In the genomic region with DNA sequence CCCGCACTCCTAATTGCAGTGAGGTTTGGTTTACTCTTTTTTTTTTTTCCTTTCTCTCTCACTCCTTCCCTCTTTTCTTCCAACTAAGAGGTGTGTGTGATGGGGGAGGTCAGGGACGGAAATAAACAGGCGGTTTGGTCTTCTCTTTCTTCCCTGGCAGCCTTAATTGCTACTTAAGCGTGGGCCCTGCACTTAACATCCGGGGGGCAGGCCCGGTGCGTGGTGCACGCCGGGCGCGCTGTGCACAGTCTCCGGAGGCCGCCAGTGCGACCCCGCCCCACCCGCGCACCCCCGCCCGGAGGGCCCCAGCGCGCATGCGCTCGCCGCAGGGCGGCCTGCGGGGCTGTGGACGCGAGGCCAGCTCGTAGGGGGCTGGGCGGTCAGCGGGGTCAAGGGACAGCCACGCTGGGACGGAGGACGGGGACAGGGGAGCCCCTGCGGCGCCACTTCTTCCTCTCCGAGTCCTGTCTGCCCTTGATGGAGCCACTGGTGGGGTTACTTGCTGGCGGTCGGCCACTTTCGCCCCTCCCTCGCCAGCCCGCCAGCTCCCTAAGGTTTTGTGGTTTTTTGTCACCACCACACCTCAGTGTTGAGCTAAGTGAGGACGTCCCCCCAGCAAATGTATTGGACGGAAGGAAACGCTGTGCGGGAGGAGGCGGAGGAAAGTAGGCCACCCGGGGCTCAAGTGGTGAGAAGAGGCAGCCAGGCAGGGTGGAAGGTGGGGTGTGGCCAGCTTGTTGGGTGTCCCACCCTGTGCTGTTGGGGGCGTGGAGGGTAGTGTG, we compare ENCODE assay signal across 8 cellular contexts.
A peak's percentile ranks its signal among the peaks of the same experiment; 100 is the strongest.
DNase-seq lines count a peak whose midpoint lies in the region; ATAC-seq and TF ChIP-seq lines count a peak whose summit lies in the region.

No MANE protein-coding gene starts in this region.

- TF ChIP-seq CTCF in esophagus squamous epithelium (IDR thresholded peaks at IDR 0.05) (no peak), nephron progenitor cell (IDR thresholded peaks at IDR 0.05) (no peak)

- no peaks in the 10 kb centered on the region for H3K36me3 Mint-ChIP-seq in nephron progenitor cell (ENCODE audit: low read depth)

- H3K27me3 Mint-ChIP-seq in nephron progenitor cell (ENCODE audit: low read depth, poor library complexity), result peaks cover 76% of the 10 kb centered on the region
- H3K27me3 Mint-ChIP-seq in stimulated activated naive CD8-positive, alpha-beta T cell treated with anti-CD3 and anti-CD28 coated beads, Interleukin-15, amount 100 ng/mL, for 72 hours, result no peaks in the 10 kb centered on the region

- peaks cover 0 to 67% (median 0%) of the 10 kb centered on the region in 4 donors for H3K27me3 ChIP-seq in esophagus squamous epithelium

- peak overlapping the region; percentile 78 for H3K4me3 Mint-ChIP-seq in nephron progenitor cell
- H3K4me3 Mint-ChIP-seq in stimulated activated naive CD8-positive, alpha-beta T cell treated with anti-CD3 and anti-CD28 coated beads, Interleukin-15, amount 100 ng/mL, for 72 hours, result peak overlapping the region; percentile 91 to 94

- H3K27ac Mint-ChIP-seq in nephron progenitor cell, result peak overlapping the region; percentile 73
- H3K27ac Mint-ChIP-seq in stimulated activated naive CD8-positive, alpha-beta T cell treated with anti-CD3 and anti-CD28 coated beads, Interleukin-15, amount 100 ng/mL, for 72 hours, result peak overlapping the region; percentile 97 to 98

- DNase-seq in ELF-1 (ENCODE audit: low read depth, low spot score), result peak; percentile 61
- peak; percentile 95 for DNase-seq in NCI-H774 (lab: John Stamatoyannopoulos, UW)
- DNase-seq in activated T-cell treated with anti-CD3 and anti-CD28 coated beads for 4 hours, result peak; percentile 61
- no peak for DNase-seq in esophagus squamous epithelium (lab: John Stamatoyannopoulos, UW)
- DNase-seq in nephron progenitor cell, result peak; percentile 86
- DNase-seq in stimulated activated naive CD8-positive, alpha-beta T cell treated with anti-CD3 and anti-CD28 coated beads, Interleukin-15, amount 100 ng/mL, for 72 hours, result peak; percentile 86 to 88
- no peak for DNase-seq in SW 1271 (lab: John Stamatoyannopoulos, UW)

- peaks cover 54% of the 10 kb centered on the region for H3K4me1 Mint-ChIP-seq in nephron progenitor cell
- H3K4me1 Mint-ChIP-seq in stimulated activated naive CD8-positive, alpha-beta T cell treated with anti-CD3 and anti-CD28 coated beads, Interleukin-15, amount 100 ng/mL, for 72 hours, result peaks cover 65% of the 10 kb centered on the region

- peak; percentile 54 for ATAC-seq in HG02870 (IDR thresholded peaks at IDR 0.05; ENCODE audit: unreplicated experiment)
- peak; percentile 98 for ATAC-seq in stimulated activated naive CD8-positive, alpha-beta T cell treated with anti-CD3 and anti-CD28 coated beads, Interleukin-15, amount 100 ng/mL, for 72 hours

- WGBS in esophagus squamous epithelium, 2 donors, result 6 to 8% methylated on average over 5 to 12 of the region's 49 CpGs

- intact Hi-C loops in esophagus squamous epithelium (cut with DNase I), result no loop called here

- peaks cover 0 to 17% (median 9%) of the 10 kb centered on the region in 3 donors for H3K4me1 ChIP-seq in esophagus squamous epithelium

- H3K27ac ChIP-seq in esophagus squamous epithelium, result peak overlapping the region in 3 of 4 donors; percentile 32 to 58 (median 40)

- peak in 1 of 4 donors; percentile 34 for TF ChIP-seq POLR2A in esophagus squamous epithelium (IDR thresholded peaks at IDR 0.05)

- peak overlapping the region; percentile 23 to 67 (median 39) for H3K4me3 ChIP-seq in esophagus squamous epithelium

- no peaks in the 10 kb centered on the region for H3K9me3 ChIP-seq in esophagus squamous epithelium

- H3K9me3 Mint-ChIP-seq in nephron progenitor cell, result no peaks in the 10 kb centered on the region
- no peaks in the 10 kb centered on the region for H3K9me3 Mint-ChIP-seq in stimulated activated naive CD8-positive, alpha-beta T cell treated with anti-CD3 and anti-CD28 coated beads, Interleukin-15, amount 100 ng/mL, for 72 hours

- H3K36me3 ChIP-seq in esophagus squamous epithelium, result no peaks in the 10 kb centered on the region

Comparison
In these comparisons a context has a peak if more than half of its experiments do, and no peak if none do; other contexts are left out.
1. DNase-seq: peak in ELF-1 (single experiment), NCI-H774 (single experiment), activated T-cell treated with anti-CD3 and anti-CD28 coated beads for 4 hours (single experiment), nephron progenitor cell (single experiment) and stimulated activated naive CD8-positive, alpha-beta T cell treated with anti-CD3 and anti-CD28 coated beads, Interleukin-15, amount 100 ng/mL, for 72 hours (2 of 2); none in esophagus squamous epithelium (single experiment) and SW 1271 (0 of 2).